Comparison of ENCODE assay signal across 16 cellular contexts in the genomic region with DNA sequence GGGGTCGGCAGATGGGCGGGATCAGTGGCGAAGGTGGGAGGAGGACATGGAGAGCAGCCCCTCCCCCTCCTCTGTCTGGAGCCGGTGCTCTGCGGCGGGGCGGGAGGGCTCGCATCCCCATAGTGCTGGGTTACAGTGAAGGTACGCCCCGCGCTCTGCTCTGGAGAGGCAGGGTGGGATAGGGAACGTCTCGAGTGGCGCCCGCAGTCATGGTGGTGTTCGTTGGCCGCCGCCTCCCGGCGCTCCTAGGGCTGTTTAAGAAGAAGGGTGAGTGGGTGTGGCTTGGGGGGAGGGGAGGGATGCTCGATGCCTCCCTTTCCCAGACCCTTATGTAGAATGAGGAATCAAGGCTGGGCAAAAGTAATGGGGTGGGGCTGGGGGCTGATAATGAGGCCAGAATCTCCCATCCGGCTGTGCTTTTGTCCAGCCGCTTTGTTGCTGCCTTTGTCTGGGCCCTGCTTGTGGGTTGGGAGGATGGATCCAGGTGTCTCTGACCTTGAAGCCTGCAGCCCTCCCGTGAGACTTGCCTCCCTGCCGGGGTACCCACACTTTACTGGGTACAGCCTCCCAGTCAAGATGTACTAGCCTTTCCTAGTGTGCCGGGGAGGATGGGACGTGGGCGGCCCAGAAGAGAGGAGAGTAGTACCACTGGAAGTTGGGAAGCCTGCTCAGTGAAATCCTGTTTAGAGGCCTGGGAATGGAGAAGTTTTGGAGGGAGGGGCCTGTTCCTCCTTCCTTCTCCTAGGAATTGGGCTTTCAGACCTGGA. TPM values are rescaled to one million over a fixed set of nuclear protein-coding genes. Genes with fewer than 3 reads are reported as not detected.
DNase-seq lines count a peak whose midpoint lies in the region; ATAC-seq and TF ChIP-seq lines count a peak whose summit lies in the region.
"Had no signal": no experiment of that assay in that cellular context is flagged by ENCODE, and none has a peak within 500 bp of the region (broad histone marks: within the 10 kb centered on the region; RNA-seq: fewer than 3 reads in every experiment).

No MANE protein-coding gene starts in this region.

- H3K79me1 ChIP-seq in neuronal stem cell (ENCODE audit: low read depth, low read length), result peaks cover 4% of the 10 kb centered on the region

- peaks cover 4% of the 10 kb centered on the region; the same call in 1 of the 2 replicates for H3F3A ChIP-seq in GM23248 (ENCODE audit: insufficient read depth)

- H2AFZ ChIP-seq in neuronal stem cell (ENCODE audit: low read length) (no peak overlapping the region), GM23248 (no peak overlapping the region)

- peak; percentile 66 for DNase-seq in ELF-1 (ENCODE audit: low read depth, low spot score)
- peak; percentile 82 for DNase-seq in NCI-H1694 treated with DMSO at 0.1 percent for 48 hours (lab: John Stamatoyannopoulos, UW)
- DNase-seq in esophagus muscularis mucosa (ENCODE audit: extremely low spot score), result no peak
- DNase-seq in neuronal stem cell (ENCODE audit: low spot score), result no peak
- no peak for DNase-seq in GM23248
- no peak for DNase-seq in amniotic stem cell (lab: John Stamatoyannopoulos, UW)
- DNase-seq in effector memory CD4-positive, alpha-beta T cell, result no peak
- DNase-seq: activated CD4-positive, alpha-beta T cell treated with anti-CD3 and anti-CD28 coated beads, Interleukin-2, amount 50 U/mL, for 48 hours; activated effector memory CD4-positive, alpha-beta T cell treated with anti-CD3 and anti-CD28 coated beads, Interleukin-2, amount 50 U/mL, for 16 hours; CD4-positive, CD25-positive, alpha-beta regulatory T cell; erythroblast; immature natural killer cell; NCI-H510A; stimulated activated naive CD8-positive, alpha-beta T cell treated with anti-CD3 and anti-CD28 coated beads, Interleukin-15, Interleukin-2, amounts not matched to agents 100 U/mL and 50 U/mL, for 24 hours had no signal

- H3K27me3 ChIP-seq in esophagus muscularis mucosa (no peaks in the 10 kb centered on the region), neuronal stem cell (ENCODE audit: control insufficient read depth in 3 of 3, insufficient read depth in 3 of 3, low read depth in 1 of 3, low read length in 3 of 3) (peaks cover 0 to 3% (median 0%) of the 10 kb centered on the region in 3 experiments), GM23248 (replicated peaks; ENCODE audit: insufficient read depth) (no peaks in the 10 kb centered on the region)
- no peaks in the 10 kb centered on the region for H3K27me3 ChIP-seq in effector memory CD4-positive, alpha-beta T cell (replicated peaks; ENCODE audit: control insufficient read depth, insufficient read depth, low read length, poor library complexity, severe bottlenecking)

- peak overlapping the region; percentile 87 for H3K18ac ChIP-seq in neuronal stem cell (ENCODE audit: low read length)

- no peaks in the 10 kb centered on the region for H3K79me2 ChIP-seq in GM23248 (ENCODE audit: insufficient read depth)

- H3K4me1 ChIP-seq in esophagus muscularis mucosa (peaks cover 26 to 87% (median 69%) of the 10 kb centered on the region in 4 donors), neuronal stem cell (ENCODE audit: control insufficient read depth in 2 of 2, insufficient read depth in 1 of 2, low read depth in 1 of 2, low read length in 2 of 2) (peaks cover 14 to 28% of the 10 kb centered on the region in 2 donors), GM23248 (ENCODE audit: insufficient read depth) (peaks cover 10% of the 10 kb centered on the region; the same call in 1 of the 2 replicates)
- H3K4me1 ChIP-seq in effector memory CD4-positive, alpha-beta T cell (ENCODE audit: control insufficient read depth, insufficient read depth, low read length, poor library complexity, severe bottlenecking), result no peaks in the 10 kb centered on the region

- ATAC-seq in HG03196 (IDR thresholded peaks at IDR 0.05; ENCODE audit: unreplicated experiment), result no peak
- ATAC-seq: right cardiac atrium; stimulated activated naive CD8-positive, alpha-beta T cell treated with anti-CD3 and anti-CD28 coated beads, Interleukin-15, Interleukin-2, amounts not matched to agents 100 U/mL and 50 U/mL, for 24 hours had no signal

- H2AK5ac ChIP-seq in neuronal stem cell (ENCODE audit: low read depth, low read length), result peak overlapping the region; percentile 36

- no peak overlapping the region for H3K4ac ChIP-seq in neuronal stem cell (ENCODE audit: low read length)

- H3K4me2 ChIP-seq in neuronal stem cell (ENCODE audit: insufficient read depth, low read length, poor library complexity, severe bottlenecking), result peak overlapping the region; percentile 71
- H3K4me2 ChIP-seq in GM23248 (ENCODE audit: unreplicated experiment), result no peak overlapping the region

- H3K23ac ChIP-seq in neuronal stem cell (ENCODE audit: low read depth, low read length, poor library complexity), result peak overlapping the region; percentile 56

- peak overlapping the region; percentile 32 for H2BK15ac ChIP-seq in neuronal stem cell (ENCODE audit: low read length)

- no peak overlapping the region for H2BK5ac ChIP-seq in neuronal stem cell (ENCODE audit: low read length)

- peak overlapping the region; percentile 56 to 72 (median 63) for H3K27ac ChIP-seq in esophagus muscularis mucosa (replicated peaks in 1 of 4)
- no peak overlapping the region for H3K27ac ChIP-seq in neuronal stem cell (replicated peaks; ENCODE audit: low read length)
- no peak overlapping the region for H3K27ac ChIP-seq in GM23248
- no peak overlapping the region for H3K27ac ChIP-seq in effector memory CD4-positive, alpha-beta T cell (ENCODE audit: insufficient read depth, low read length, poor library complexity, severe bottlenecking)

- in situ Hi-C loops in GM23248 (cut with MboI), result no loop called here

- TF ChIP-seq POLR2A in esophagus muscularis mucosa (IDR thresholded peaks at IDR 0.05; ENCODE audit: low read depth), result no peak

- H2BK120ac ChIP-seq in neuronal stem cell (ENCODE audit: low read depth, low read length), result no peak overlapping the region

- intact Hi-C loops in esophagus muscularis mucosa (cut with DNase I), result no loop called here

- no peaks in the 10 kb centered on the region for H4K20me1 ChIP-seq in GM23248 (ENCODE audit: insufficient read depth)

- H3K4me3 ChIP-seq in esophagus muscularis mucosa (peak overlapping the region in 1 of 4 donors; percentile 8), neuronal stem cell (ENCODE audit: low read length in 2 of 2) (peak overlapping the region in 1 of 2 donors; percentile 71), GM23248 (no peak overlapping the region)
- no peak overlapping the region for H3K4me3 ChIP-seq in effector memory CD4-positive, alpha-beta T cell (ENCODE audit: insufficient read depth, low read depth, low read length, poor library complexity, severe bottlenecking)

- H4K8ac ChIP-seq in neuronal stem cell (ENCODE audit: low read depth, low read length), result no peak overlapping the region

- no peaks in the 10 kb centered on the region for H3K9me2 ChIP-seq in GM23248 (ENCODE audit: insufficient read depth)

- 53% methylated on average over 11 of the region's 28 CpGs for WGBS in esophagus muscularis mucosa
- no CpG with 5 or more reads among the region's 28 CpGs for WGBS in neuronal stem cell (ENCODE audit: extremely low coverage in 2 of 2, insufficient read length in 2 of 2, insufficient replicate concordance in 1 of 2), 2 donors
- 71 to 75% methylated on average over 27 to 28 of the region's 28 CpGs for WGBS in GM23248 (ENCODE audit: low coverage in 1 of 2, low lambda C conversion rate in 2 of 2, missing lambda C conversion rate in 2 of 2), 2 experiments

- peaks cover 0 to 33% (median 17%) of the 10 kb centered on the region in 4 donors for H3K36me3 ChIP-seq in esophagus muscularis mucosa
- peaks cover 11 to 35% of the 10 kb centered on the region in 2 donors for H3K36me3 ChIP-seq in neuronal stem cell (replicated peaks in 1 of 2; ENCODE audit: control insufficient read depth in 2 of 2, insufficient read depth in 2 of 2, low read length in 2 of 2)
- H3K36me3 ChIP-seq in GM23248 (ENCODE audit: low read depth), result no peaks in the 10 kb centered on the region
- H3K36me3 ChIP-seq in effector memory CD4-positive, alpha-beta T cell (ENCODE audit: control insufficient read depth, insufficient read depth, low read length), result no peaks in the 10 kb centered on the region

- no peaks in the 10 kb centered on the region for H3K9me3 ChIP-seq in esophagus muscularis mucosa
- H3K9me3 ChIP-seq in neuronal stem cell (replicated peaks in 1 of 2; ENCODE audit: control insufficient read depth in 2 of 2, insufficient read depth in 1 of 2, low read depth in 1 of 2, low read length in 2 of 2), result no peaks in the 10 kb centered on the region
- H3K9me3 ChIP-seq in GM23248 (ENCODE audit: low read depth), result no peaks in the 10 kb centered on the region
- no peaks in the 10 kb centered on the region for H3K9me3 ChIP-seq in effector memory CD4-positive, alpha-beta T cell (ENCODE audit: control insufficient read depth, low read length)

- H2BK12ac ChIP-seq in neuronal stem cell (ENCODE audit: low read length), result no peak overlapping the region

- H3K14ac ChIP-seq in neuronal stem cell (ENCODE audit: low read length), result no peak overlapping the region

- H3K9ac ChIP-seq in neuronal stem cell (ENCODE audit: low read depth, low read length, poor library complexity) (peak overlapping the region; percentile 79), GM23248 (no peak overlapping the region)

- no peak for TF ChIP-seq CTCF in esophagus muscularis mucosa (IDR thresholded peaks at IDR 0.05)

- TF ChIP-seq EP300 in esophagus muscularis mucosa (IDR thresholded peaks at IDR 0.05), result no peak

- H4K91ac ChIP-seq in neuronal stem cell (ENCODE audit: low read depth, low read length, poor library complexity), result no peak overlapping the region

RNA-seq across cellular contexts. Expression of a gene that starts 51.4 kb away (rescaled TPM):
- total RNA-seq in esophagus muscularis mucosa, result 10 to 100 TPM; 34.1 to 55.7 (median 38.8) TPM
- polyA plus RNA-seq in neuronal stem cell (2013, experiment 1 of 2), result 47.5 TPM
- 49.0 TPM for polyA plus RNA-seq in neuronal stem cell (2013, experiment 2 of 2)
- 125 and 135 TPM in 2 replicates for total RNA-seq in GM23248 (2014; rRNA removed; shearing (Covaris generic))
- polyA plus RNA-seq in GM23248 (2016; fragmentation: Nextera tagmentation; extraction: Ambion mirVana), result 179 and 185 TPM in 2 replicates

RNA-seq across cellular contexts. Expression of a gene that starts 51.7 kb away (rescaled TPM):
- 10 to 100 TPM; 14.9 to 24.1 (median 18.6) TPM for total RNA-seq in esophagus muscularis mucosa
- 23.3 TPM for polyA plus RNA-seq in neuronal stem cell (2013, experiment 1 of 2)
- polyA plus RNA-seq in neuronal stem cell (2013, experiment 2 of 2), result 25.6 TPM
- 25.2 and 35.0 TPM in 2 replicates for total RNA-seq in GM23248 (2014; rRNA removed; shearing (Covaris generic))
- 12.1 and 15.7 TPM in 2 replicates for polyA plus RNA-seq in GM23248 (2016; fragmentation: Nextera tagmentation; extraction: Ambion mirVana)

Comparison
In these comparisons a context has a peak if more than half of its experiments do, and no peak if none do; other contexts are left out.
1. DNase-seq: peak in ELF-1 (single experiment) and NCI-H1694 treated with DMSO at 0.1 percent for 48 hours (single experiment); none in esophagus muscularis mucosa (single experiment), neuronal stem cell (single experiment), GM23248 (single experiment), amniotic stem cell (single experiment) and effector memory CD4-positive, alpha-beta T cell (0 of 3).
2. H3K27ac ChIP-seq: peak in esophagus muscularis mucosa (4 of 4); none in neuronal stem cell (single experiment), GM23248 (single experiment) and effector memory CD4-positive, alpha-beta T cell (single experiment).